Comparison of ENCODE assay signal across 16 cellular contexts in the genomic region with DNA sequence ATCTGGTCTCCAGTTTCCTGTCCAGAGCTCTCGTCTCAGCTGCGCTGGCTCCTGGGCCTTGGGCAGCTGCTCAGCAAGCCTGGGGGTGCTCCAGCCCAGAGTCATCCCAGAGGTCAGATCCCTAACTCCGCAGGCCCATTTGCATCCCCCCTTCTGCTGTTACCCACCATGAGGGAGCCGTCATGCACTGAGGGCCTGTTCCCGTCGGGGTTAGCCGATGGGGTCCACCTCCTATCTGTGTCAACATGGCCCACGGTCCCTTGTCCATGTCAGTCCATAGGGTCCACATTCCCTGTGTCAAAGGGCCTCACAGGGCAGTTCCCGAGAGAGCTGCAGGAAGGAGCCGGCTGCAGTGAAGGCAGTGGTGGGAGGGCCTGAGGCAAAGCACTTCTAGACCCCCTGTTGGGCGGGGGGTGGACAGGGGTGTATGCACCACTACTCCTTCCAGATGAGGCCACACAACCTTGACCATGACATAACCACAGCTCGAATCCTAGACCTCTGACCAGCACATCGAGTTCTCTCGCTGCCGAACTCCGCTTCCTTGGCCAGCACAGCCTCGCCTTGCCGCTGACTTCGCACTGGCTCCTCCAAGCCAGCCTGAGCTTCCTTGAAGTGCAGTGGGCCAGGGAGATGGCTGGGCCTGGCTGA. TPM values are rescaled to one million over a fixed set of nuclear protein-coding genes. Genes with fewer than 3 reads are reported as not detected.
A peak's percentile ranks its signal among the peaks of the same experiment; 100 is the strongest.
DNase-seq lines count a peak whose midpoint lies in the region; ATAC-seq, FAIRE-seq and TF ChIP-seq lines count a peak whose summit lies in the region.
"Had no signal": no experiment of that assay in that cellular context is flagged by ENCODE, and none has a peak within 500 bp of the region (broad histone marks: within the 10 kb centered on the region; RNA-seq: fewer than 3 reads in every experiment).

No MANE protein-coding gene starts in this region.

- H3K4me3 Mint-ChIP-seq in HFFc6: peak overlapping the region; percentile 42; the same call in 1 of the 2 replicates
- H3K4me3 Mint-ChIP-seq in activated T-helper 17 cell treated with anti-CD3 and anti-CD28 coated beads, Interleukin-2, amount 50 U/mL, for 72 hours: peak overlapping the region; percentile 93

- H3K4me1 ChIP-seq in sigmoid colon: peaks cover 0 to 68% (median 64%) of the 10 kb centered on the region in 4 donors

- H3K4me1 Mint-ChIP-seq in HFFc6 (ENCODE audit: low read depth): peaks cover 49% of the 10 kb centered on the region
- peaks cover 21% of the 10 kb centered on the region for H3K4me1 Mint-ChIP-seq in activated T-helper 17 cell treated with anti-CD3 and anti-CD28 coated beads, Interleukin-2, amount 50 U/mL, for 72 hours

- DNase-seq in HFFc6: no peak
- peak; percentile 24 for DNase-seq in left cardiac atrium
- no peak for DNase-seq in sigmoid colon
- DNase-seq in GM12892 (ENCODE audit: insufficient read length): no peak
- no peak for DNase-seq in NCI-H226
- no peak for DNase-seq in iPS-NIHi7 (ENCODE audit: extremely low spot score)
- DNase-seq: activated CD4-positive, CD25-positive, alpha-beta regulatory T cell treated with anti-CD3 and anti-CD28 coated beads, Interleukin-2, amount 50 U/mL, for 72 hours; activated gamma-delta T cell treated with Interleukin-2 at 50 U/mL for 16 hours; Kasumi-1; NCI-H2029; substantia nigra had no signal

- 95% methylated on average over 19 of the region's 19 CpGs for WGBS in sigmoid colon, 2 donors

- no peaks in the 10 kb centered on the region for H3K9me3 ChIP-seq in sigmoid colon
- H3K9me3 ChIP-seq: right lobe of liver had no signal

- H3K4me3 ChIP-seq in sigmoid colon: no peak overlapping the region
- H3K4me3 ChIP-seq: dorsolateral prefrontal cortex, right lobe of liver had no signal

- H3K27me3 ChIP-seq in sigmoid colon: no peaks in the 10 kb centered on the region
- H3K27me3 ChIP-seq: dorsolateral prefrontal cortex, right lobe of liver had no signal

- no peaks in the 10 kb centered on the region for H3K9me3 Mint-ChIP-seq in HFFc6
- H3K9me3 Mint-ChIP-seq in activated T-helper 17 cell treated with anti-CD3 and anti-CD28 coated beads, Interleukin-2, amount 50 U/mL, for 72 hours: no peaks in the 10 kb centered on the region

- peaks cover 37% of the 10 kb centered on the region for H3K27me3 Mint-ChIP-seq in HFFc6 (ENCODE audit: insufficient read depth)
- no peaks in the 10 kb centered on the region for H3K27me3 Mint-ChIP-seq in activated T-helper 17 cell treated with anti-CD3 and anti-CD28 coated beads, Interleukin-2, amount 50 U/mL, for 72 hours

- peak overlapping the region; percentile 98 for H3K27ac Mint-ChIP-seq in HFFc6
- H3K27ac Mint-ChIP-seq in activated T-helper 17 cell treated with anti-CD3 and anti-CD28 coated beads, Interleukin-2, amount 50 U/mL, for 72 hours: peak overlapping the region; percentile 46

- peaks cover 52% of the 10 kb centered on the region for H3K36me3 Mint-ChIP-seq in HFFc6 (ENCODE audit: low read depth)
- peaks cover 100% of the 10 kb centered on the region for H3K36me3 Mint-ChIP-seq in activated T-helper 17 cell treated with anti-CD3 and anti-CD28 coated beads, Interleukin-2, amount 50 U/mL, for 72 hours (ENCODE audit: low read depth)

- TF ChIP-seq CTCF in HFFc6 (IDR thresholded peaks at IDR 0.05): no peak
- TF ChIP-seq CTCF in sigmoid colon (IDR thresholded peaks at IDR 0.05): no peak

- no peak for FAIRE-seq in GM12892 (lab: Jason Lieb, UNC)

- peaks cover 46 to 86% (median 62%) of the 10 kb centered on the region in 4 donors for H3K36me3 ChIP-seq in sigmoid colon

- intact Hi-C loops in left cardiac atrium (cut with DNase I): no loop called here
- intact Hi-C loops in sigmoid colon (cut with DNase I): no loop called here

- no peak for ATAC-seq in activated T-helper 17 cell treated with anti-CD3 and anti-CD28 coated beads, Interleukin-2, amount 50 U/mL, for 72 hours (replicated peaks)
- no peak for ATAC-seq in left cardiac atrium
- ATAC-seq in GM18502 (IDR thresholded peaks at IDR 0.05; ENCODE audit: poor library complexity, unreplicated experiment): no peak
- ATAC-seq: right lobe of liver, SK-N-SH treated with all-trans-retinoic acid at 6 μM for 48 hours had no signal

- peak overlapping the region; percentile 69 to 90 (median 86) for H3K27ac ChIP-seq in sigmoid colon
- H3K27ac ChIP-seq: right lobe of liver had no signal

- TF ChIP-seq POLR2A in sigmoid colon (IDR thresholded peaks at IDR 0.05) (no peak), GM12892 (IDR thresholded peaks at IDR 0.05; ENCODE audit: low read depth, low read length) (no peak)

- no peak for TF ChIP-seq EP300 in sigmoid colon (IDR thresholded peaks at IDR 0.05)

RNA-seq across cellular contexts. Expression of gene WDR1, which starts 24.9 kb away (rescaled TPM):
- total RNA-seq in HFFc6 (2021; fragmentation: NEBNext Ultra II Directional; extraction: Animal tissue kit (Norgen Biotek cat#: 25700)): 100 to 1,000 TPM; 720 to 838 (median 782) TPM
- total RNA-seq in activated T-helper 17 cell treated with anti-CD3 and anti-CD28 coated beads, Interleukin-2, amount 50 U/mL, for 72 hours: 100 to 1,000 TPM; 401 to 630 TPM
- total RNA-seq in left cardiac atrium: 100 to 1,000 TPM; 206 to 267 TPM
- total RNA-seq in sigmoid colon: 100 to 1,000 TPM; 171 to 267 (median 238) TPM
- polyA plus RNA-seq in sigmoid colon: 100 to 1,000 TPM; 200 to 267 (median 247) TPM
- 137 TPM for polyA plus RNA-seq in GM12892 (2012; ENCODE audit: missing spikeins)
